Comparison of ENCODE assay signal across 17 cellular contexts in the genomic region with DNA sequence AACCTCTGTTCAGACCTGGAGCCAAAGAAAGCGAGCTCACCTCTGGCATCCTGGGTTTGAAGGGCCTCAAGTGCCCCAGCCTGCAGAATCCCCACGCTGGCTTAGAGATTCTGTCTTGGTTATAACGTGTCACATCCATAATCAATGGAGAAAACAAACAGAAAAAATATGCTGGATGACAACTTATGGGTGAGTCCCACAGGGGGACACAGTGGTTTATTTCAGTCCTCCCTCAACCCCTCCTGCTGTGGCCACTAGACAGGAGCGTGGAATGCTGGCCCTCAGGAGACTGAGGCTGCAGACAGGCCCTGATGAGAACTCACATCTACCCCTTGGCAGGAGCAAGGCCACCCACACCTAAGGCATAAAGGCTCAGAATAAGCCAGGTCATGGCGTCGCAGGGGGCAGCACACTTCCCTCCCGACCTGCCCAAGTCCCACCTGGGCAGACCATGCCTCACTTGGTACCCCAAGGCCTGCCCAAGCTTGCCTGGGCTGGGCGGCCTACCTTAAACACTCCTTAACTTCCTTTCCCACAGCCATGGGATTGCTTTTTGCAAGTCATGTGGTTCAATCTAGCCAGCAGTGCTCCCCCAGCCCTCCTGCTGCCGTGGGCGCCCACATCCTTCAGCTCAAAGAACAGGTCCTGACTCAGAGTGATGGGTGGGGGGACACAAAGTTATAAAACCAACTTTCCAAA. TPM values are rescaled to one million over a fixed set of nuclear protein-coding genes. Genes with fewer than 3 reads are reported as not detected.
DNase-seq lines count a peak whose midpoint lies in the region; ATAC-seq and TF ChIP-seq lines count a peak whose summit lies in the region.
"Had no signal": no experiment of that assay in that cellular context is flagged by ENCODE, and none has a peak within 500 bp of the region (broad histone marks: within the 10 kb centered on the region; RNA-seq: fewer than 3 reads in every experiment).

No MANE protein-coding gene starts in this region.

- POLR2A ChIA-PET in A673 (lab: Charles Lee; ENCODE audit: low non-redundant PET) = no interaction called here
- POLR2A ChIA-PET in Caco-2 (lab: Charles Lee) = no interaction called here

- H3K4me3 Mint-ChIP-seq in Caco-2 (ENCODE audit: unreplicated experiment) = no peak overlapping the region
- no peak overlapping the region for H3K4me3 Mint-ChIP-seq in activated T-helper 1 cell treated with anti-CD3 and anti-CD28 coated beads, Interleukin-12 subunit alpha, Interleukin-12 subunit beta, Interleukin-2, Interleukin-4 antibody, amounts not matched to agents 30 ng/mL and 10 ng/mL and 1 ng/mL, durations not matched to agents 14 hours and 24 hours and 36 hours
- H3K4me3 Mint-ChIP-seq: naive B cell had no signal

- H3K9me3 ChIP-seq in A673 (ENCODE audit: low read depth, low read length, poor library complexity, severe bottlenecking) = no peaks in the 10 kb centered on the region
- no peaks in the 10 kb centered on the region for H3K9me3 ChIP-seq in Caco-2
- H3K9me3 ChIP-seq in esophagus muscularis mucosa = no peaks in the 10 kb centered on the region
- H3K9me3 ChIP-seq: BLaER1, gastroesophageal sphincter, suprapubic skin had no signal

- peaks cover 96% of the 10 kb centered on the region for H3K36me3 Mint-ChIP-seq in Caco-2 (ENCODE audit: insufficient read depth, unreplicated experiment)
- peaks cover 41% of the 10 kb centered on the region for H3K36me3 Mint-ChIP-seq in activated T-helper 1 cell treated with anti-CD3 and anti-CD28 coated beads, Interleukin-12 subunit alpha, Interleukin-12 subunit beta, Interleukin-2, Interleukin-4 antibody, amounts not matched to agents 30 ng/mL and 10 ng/mL and 1 ng/mL, durations not matched to agents 14 hours and 24 hours and 36 hours (ENCODE audit: low read depth)

- H3K4me3 ChIP-seq in A673 (ENCODE audit: low read depth, low read length, poor library complexity, severe bottlenecking) (no peak overlapping the region), Caco-2 (ENCODE audit: low read depth, low read length) (no peak overlapping the region), esophagus muscularis mucosa (no peak overlapping the region)
- H3K4me3 ChIP-seq: BLaER1, gastroesophageal sphincter, PC-9, suprapubic skin had no signal

- TF ChIP-seq CTCF in A673 (conservative IDR thresholded peaks at IDR 0.05; ENCODE audit: low read depth, low read length) = no peak
- TF ChIP-seq CTCF in Caco-2 (IDR thresholded peaks at IDR 0.05; ENCODE audit: insufficient read depth in 1 of 2, low read depth in 1 of 2, low read length in 1 of 2, severe bottlenecking in 1 of 2, unreplicated experiment in 1 of 2) = no peak
- TF ChIP-seq CTCF in esophagus muscularis mucosa (IDR thresholded peaks at IDR 0.05) = no peak

- ATAC-seq in HG03520 (IDR thresholded peaks at IDR 0.05; ENCODE audit: unreplicated experiment) = no peak
- ATAC-seq: gastroesophageal sphincter had no signal

- intact Hi-C loops in A673 (cut with micrococcal nuclease; ENCODE audit: unreplicated experiment) = no loop called here
- intact Hi-C loops in Caco-2 (cut with micrococcal nuclease; ENCODE audit: unreplicated experiment) = no loop called here
- intact Hi-C loops in activated T-helper 1 cell treated with anti-CD3 and anti-CD28 coated beads, Interleukin-12 subunit alpha, Interleukin-12 subunit beta, Interleukin-2, Interleukin-4 antibody, amounts not matched to agents 30 ng/mL and 10 ng/mL and 1 ng/mL, durations not matched to agents 14 hours and 24 hours and 36 hours (cut with micrococcal nuclease) = no loop called here
- intact Hi-C loops in esophagus muscularis mucosa (cut with DNase I) = no loop called here

- H3K27ac ChIP-seq in A673 (ENCODE audit: low read depth, low read length, poor library complexity, severe bottlenecking) (peak overlapping the region; percentile 27), esophagus muscularis mucosa (replicated peaks in 1 of 4) (no peak overlapping the region)
- H3K27ac ChIP-seq: BLaER1, PC-9 had no signal

- TF ChIP-seq EP300 in esophagus muscularis mucosa (IDR thresholded peaks at IDR 0.05) = no peak

- 92% methylated on average over 10 of the region's 10 CpGs for WGBS in esophagus muscularis mucosa

- peaks cover 13% of the 10 kb centered on the region for H3K36me3 ChIP-seq in A673 (ENCODE audit: insufficient read depth, low read length, poor library complexity, severe bottlenecking)
- H3K36me3 ChIP-seq in Caco-2 (ENCODE audit: control insufficient read depth, insufficient read depth, low read length) = peaks cover 1% of the 10 kb centered on the region
- peaks cover 0 to 67% (median 18%) of the 10 kb centered on the region in 4 donors for H3K36me3 ChIP-seq in esophagus muscularis mucosa

- H3K27me3 Mint-ChIP-seq in Caco-2 (ENCODE audit: insufficient read depth, unreplicated experiment) = no peaks in the 10 kb centered on the region
- no peaks in the 10 kb centered on the region for H3K27me3 Mint-ChIP-seq in activated T-helper 1 cell treated with anti-CD3 and anti-CD28 coated beads, Interleukin-12 subunit alpha, Interleukin-12 subunit beta, Interleukin-2, Interleukin-4 antibody, amounts not matched to agents 30 ng/mL and 10 ng/mL and 1 ng/mL, durations not matched to agents 14 hours and 24 hours and 36 hours (ENCODE audit: insufficient read depth)
- H3K27me3 Mint-ChIP-seq: naive B cell had no signal

- H3K4me1 Mint-ChIP-seq in Caco-2 (ENCODE audit: low read depth, unreplicated experiment) = peaks cover 7% of the 10 kb centered on the region
- H3K4me1 Mint-ChIP-seq in activated T-helper 1 cell treated with anti-CD3 and anti-CD28 coated beads, Interleukin-12 subunit alpha, Interleukin-12 subunit beta, Interleukin-2, Interleukin-4 antibody, amounts not matched to agents 30 ng/mL and 10 ng/mL and 1 ng/mL, durations not matched to agents 14 hours and 24 hours and 36 hours (ENCODE audit: low read depth) = peaks cover 39% of the 10 kb centered on the region

- no peak for TF ChIP-seq POLR2A in esophagus muscularis mucosa (IDR thresholded peaks at IDR 0.05; ENCODE audit: low read depth)

- BruUV-seq in A673 (replicated peaks; lab: Mats Ljungman, UMichigan) (no TSS peak), Caco-2 (replicated peaks; lab: Mats Ljungman, UMichigan) (no TSS peak)

- no peaks in the 10 kb centered on the region for H3K27me3 ChIP-seq in A673 (replicated peaks; ENCODE audit: insufficient read depth, low read depth, low read length, poor library complexity)
- no peaks in the 10 kb centered on the region for H3K27me3 ChIP-seq in Caco-2 (replicated peaks; ENCODE audit: control insufficient read depth, insufficient read depth, low read length)
- no peaks in the 10 kb centered on the region for H3K27me3 ChIP-seq in esophagus muscularis mucosa
- H3K27me3 ChIP-seq: BLaER1, gastroesophageal sphincter, suprapubic skin had no signal

- no peaks in the 10 kb centered on the region for H3K9me3 Mint-ChIP-seq in Caco-2 (ENCODE audit: unreplicated experiment)
- no peaks in the 10 kb centered on the region for H3K9me3 Mint-ChIP-seq in activated T-helper 1 cell treated with anti-CD3 and anti-CD28 coated beads, Interleukin-12 subunit alpha, Interleukin-12 subunit beta, Interleukin-2, Interleukin-4 antibody, amounts not matched to agents 30 ng/mL and 10 ng/mL and 1 ng/mL, durations not matched to agents 14 hours and 24 hours and 36 hours

- CTCF ChIA-PET in A673 (lab: Charles Lee) = no interaction called here
- CTCF ChIA-PET in Caco-2 (lab: Charles Lee) = interaction anchor here (0.6 kb wide), 1 partner anchor 56 kb away, joined by 4 read pairs; no protein-coding TSS in a partner anchor

- H3K4me1 ChIP-seq in A673 (ENCODE audit: insufficient read depth, low read length, poor library complexity, severe bottlenecking) = peaks cover 8% of the 10 kb centered on the region
- H3K4me1 ChIP-seq in Caco-2 = peaks cover 4% of the 10 kb centered on the region; the same call in 1 of the 2 replicates
- H3K4me1 ChIP-seq in esophagus muscularis mucosa = peaks cover 14 to 29% (median 25%) of the 10 kb centered on the region in 4 donors
- H3K4me1 ChIP-seq: BLaER1 had no signal

- peak overlapping the region; percentile 91 for H3K27ac Mint-ChIP-seq in Caco-2 (ENCODE audit: unreplicated experiment)
- peak overlapping the region; percentile 58 for H3K27ac Mint-ChIP-seq in activated T-helper 1 cell treated with anti-CD3 and anti-CD28 coated beads, Interleukin-12 subunit alpha, Interleukin-12 subunit beta, Interleukin-2, Interleukin-4 antibody, amounts not matched to agents 30 ng/mL and 10 ng/mL and 1 ng/mL, durations not matched to agents 14 hours and 24 hours and 36 hours

- DNase-seq in A673 (ENCODE audit: low spot score) (no peak), Caco-2 (no peak), esophagus muscularis mucosa (ENCODE audit: extremely low spot score) (peak; percentile 81), NCI-H2081 (lab: John Stamatoyannopoulos, UW) (no peak), medulla oblongata (ENCODE audit: extremely low spot score) (no peak), HUDEP-2 (lab: John Stamatoyannopoulos, UW; ENCODE audit: unreplicated experiment in 76 of 76) (no peak)
- DNase-seq in activated T-helper 1 cell treated with anti-CD3 and anti-CD28 coated beads, Interleukin-12 subunit alpha, Interleukin-12 subunit beta, Interleukin-2, Interleukin-4 antibody, amounts not matched to agents 30 ng/mL and 10 ng/mL and 1 ng/mL, durations not matched to agents 14 hours and 24 hours and 36 hours (ENCODE audit: low spot score) = no peak
- DNase-seq: left ventricle myocardium superior, naive B cell, NCI-H2029 treated with DMSO at 0.1 percent for 48 hours, NCI-H526 treated with DMSO at 0.1 percent for 48 hours, PC-9, retina had no signal

RNA-seq across cellular contexts. Expression of gene COX7A2L, which starts 19.9 kb away (rescaled TPM):
- 85.2 and 85.4 TPM in 2 replicates for total RNA-seq in A673 (2021)
- 117 and 125 TPM in 2 replicates for total RNA-seq in Caco-2 (2022)
- 83.3 and 84.7 TPM in 2 replicates for total RNA-seq in activated T-helper 1 cell treated with anti-CD3 and anti-CD28 coated beads, Interleukin-12 subunit alpha, Interleukin-12 subunit beta, Interleukin-2, Interleukin-4 antibody, amounts not matched to agents 30 ng/mL and 10 ng/mL and 1 ng/mL, durations not matched to agents 14 hours and 24 hours and 36 hours
- total RNA-seq in esophagus muscularis mucosa = 100 to 1,000 TPM in 1 of 4 donors, 10 to 100 TPM in 3; 56.9 to 122 (median 95.1) TPM
